10 cellular contexts compared by ENCODE assay signal in genomic region chr1:110542730-110543129, GRCh38. TPM values are rescaled to one million over a fixed set of nuclear protein-coding genes. Genes with fewer than 3 reads are reported as not detected.
A peak's percentile ranks its signal among the peaks of the same experiment; 100 is the strongest.
DNase-seq lines count a peak whose midpoint lies in the region; ATAC-seq and TF ChIP-seq lines count a peak whose summit lies in the region.
"Had no signal": no experiment of that assay in that cellular context is flagged by ENCODE, and none has a peak within 500 bp of the region (broad histone marks: within the 10 kb centered on the region; RNA-seq: fewer than 3 reads in every experiment).

No MANE protein-coding gene starts in this region.

- intact Hi-C loops in dorsolateral prefrontal cortex (cut with DNase I): no loop called here

- DNase-seq in EH (ENCODE audit: low read depth): peak; percentile 58
- DNase-seq in KBM-7: peak; percentile 10
- peak; percentile 41 for DNase-seq in activated CD8-positive, alpha-beta T cell treated with anti-CD3 and anti-CD28 coated beads, Interleukin-2, amount 10 ng/mL, durations not matched to agents 7 days and 5 days
- peak; percentile 73 for DNase-seq in iPS-NIHi11 (ENCODE audit: low spot score)
- DNase-seq in cerebellar cortex (ENCODE audit: low spot score): no peak
- DNase-seq in activated CD4-positive, alpha-beta T cell treated with anti-CD3 and anti-CD28 coated beads, Interleukin-2, amount 50 U/mL, for 1 hour: no peak
- no peak for DNase-seq in dorsolateral prefrontal cortex
- DNase-seq: DMS153; effector CD8-positive, alpha-beta T cell had no signal

- H3K4me3 Mint-ChIP-seq in activated CD8-positive, alpha-beta T cell treated with anti-CD3 and anti-CD28 coated beads, Interleukin-2, amount 10 ng/mL, durations not matched to agents 7 days and 5 days: no peak overlapping the region

- POLR2A ChIA-PET in activated CD8-positive, alpha-beta T cell treated with anti-CD3 and anti-CD28 coated beads, Interleukin-2, amount 10 ng/mL, durations not matched to agents 7 days and 5 days (lab: Charles Lee): no interaction called here

- in situ Hi-C loops in KBM-7 (cut with MboI; ENCODE audit: low pct_unique_long_range_greater_than_20kb, low sequenced_read_pairs): no loop called here

- no peak for ATAC-seq in activated CD8-positive, alpha-beta T cell treated with anti-CD3 and anti-CD28 coated beads, Interleukin-2, amount 10 ng/mL, durations not matched to agents 7 days and 5 days
- no peak for ATAC-seq in HG02884 (IDR thresholded peaks at IDR 0.05; ENCODE audit: unreplicated experiment)

- H3K4me3 ChIP-seq in dorsolateral prefrontal cortex: no peak overlapping the region

- H3K9me3 Mint-ChIP-seq in activated CD8-positive, alpha-beta T cell treated with anti-CD3 and anti-CD28 coated beads, Interleukin-2, amount 10 ng/mL, durations not matched to agents 7 days and 5 days (ENCODE audit: insufficient read depth): no peaks in the 10 kb centered on the region

- CTCF ChIA-PET in activated CD8-positive, alpha-beta T cell treated with anti-CD3 and anti-CD28 coated beads, Interleukin-2, amount 10 ng/mL, durations not matched to agents 7 days and 5 days (lab: Charles Lee): interaction anchor here (0.7 to 1.3 kb wide), 3 partner anchors 12 to 241 kb away, joined by 3 to 5 read pairs (median 4); no protein-coding TSS in a partner anchor

- peaks cover 14% of the 10 kb centered on the region for H3K27me3 Mint-ChIP-seq in activated CD8-positive, alpha-beta T cell treated with anti-CD3 and anti-CD28 coated beads, Interleukin-2, amount 10 ng/mL, durations not matched to agents 7 days and 5 days (ENCODE audit: low read depth)

- peak overlapping the region in 1 of 59 donors; percentile 39 for H3K27ac ChIP-seq in dorsolateral prefrontal cortex

- peaks cover 0 to 3% (median 0%) of the 10 kb centered on the region in 45 donors for H3K27me3 ChIP-seq in dorsolateral prefrontal cortex

- H3K27ac Mint-ChIP-seq in activated CD8-positive, alpha-beta T cell treated with anti-CD3 and anti-CD28 coated beads, Interleukin-2, amount 10 ng/mL, durations not matched to agents 7 days and 5 days: no peak overlapping the region

- TF ChIP-seq CTCF in dorsolateral prefrontal cortex (IDR thresholded peaks at IDR 0.05 in 54 of 56, conservative IDR thresholded peaks at IDR 0.05 in 2 of 56; ENCODE audit: low read depth in 1 of 56, partially characterized antibody in 56 of 56): no peak

- H3K4me1 Mint-ChIP-seq in activated CD8-positive, alpha-beta T cell treated with anti-CD3 and anti-CD28 coated beads, Interleukin-2, amount 10 ng/mL, durations not matched to agents 7 days and 5 days (ENCODE audit: low read depth): no peaks in the 10 kb centered on the region

- no peaks in the 10 kb centered on the region for H3K36me3 Mint-ChIP-seq in activated CD8-positive, alpha-beta T cell treated with anti-CD3 and anti-CD28 coated beads, Interleukin-2, amount 10 ng/mL, durations not matched to agents 7 days and 5 days (ENCODE audit: low read depth)

RNA-seq across cellular contexts. Expression of gene KCNA10, which starts 23.8 kb away (rescaled TPM):
- total RNA-seq in activated CD8-positive, alpha-beta T cell treated with anti-CD3 and anti-CD28 coated beads, Interleukin-2, amount 10 ng/mL, durations not matched to agents 7 days and 5 days: not detected
- total RNA-seq in dorsolateral prefrontal cortex: under 1 TPM in 2 of 120 experiments, not detected in 118; 0.26 TPM

Comparison
In these comparisons a context has a peak if more than half of its experiments do, and no peak if none do; other contexts are left out.
1. DNase-seq: peak in EH (single experiment), KBM-7 (single experiment), activated CD8-positive, alpha-beta T cell treated with anti-CD3 and anti-CD28 coated beads, Interleukin-2, amount 10 ng/mL, durations not matched to agents 7 days and 5 days (single experiment) and iPS-NIHi11 (single experiment); none in cerebellar cortex (single experiment), activated CD4-positive, alpha-beta T cell treated with anti-CD3 and anti-CD28 coated beads, Interleukin-2, amount 50 U/mL, for 1 hour (single experiment) and dorsolateral prefrontal cortex (0 of 10).